14 cellular contexts compared by ENCODE assay signal in the genomic region with DNA sequence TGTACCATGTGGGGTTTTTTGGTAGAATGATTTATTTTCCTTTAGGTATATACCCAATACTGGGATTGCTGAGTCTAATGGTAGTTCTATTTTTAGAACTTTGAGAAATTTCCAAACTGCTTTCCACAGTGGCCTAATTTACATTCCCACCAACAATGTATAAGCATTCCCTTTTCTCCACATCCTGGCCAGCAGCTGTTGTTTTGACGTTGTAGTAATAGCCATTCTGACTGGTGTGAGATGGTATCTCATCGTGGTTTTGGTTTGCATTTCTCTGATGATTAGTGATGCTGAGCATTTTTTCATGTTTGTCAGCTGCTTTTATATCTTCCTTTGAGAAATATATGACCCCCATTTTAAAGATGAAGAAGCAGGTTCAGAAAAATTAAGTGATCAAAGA.
DNase-seq lines count a peak whose midpoint lies in the region; ATAC-seq and TF ChIP-seq lines count a peak whose summit lies in the region.
"Had no signal": no experiment of that assay in that cellular context is flagged by ENCODE, and none has a peak within 500 bp of the region (broad histone marks: within the 10 kb centered on the region; RNA-seq: fewer than 3 reads in every experiment).

No MANE protein-coding gene starts in this region.

- intact Hi-C loops in left ventricle myocardium inferior (cut with micrococcal nuclease) (no loop called here), mammary epithelial cell (cut with micrococcal nuclease) (no loop called here)

- CTCF ChIA-PET in mammary epithelial cell (lab: Charles Lee; ENCODE audit: low non-redundant PET) (interaction anchor here (0.6 kb wide), 1 partner anchor 154 kb away, joined by 8 read pairs; a partner anchor contains a TSS), T-cell (lab: Charles Lee) (no interaction called here)

- BruUV-seq in mammary epithelial cell (replicated peaks; lab: Mats Ljungman, UMichigan), result no TSS peak

- peaks cover 4% of the 10 kb centered on the region for H3K36me3 ChIP-seq in left ventricle myocardium inferior
- peaks cover 38% of the 10 kb centered on the region for H3K36me3 ChIP-seq in right atrium auricular region
- peaks cover 26% of the 10 kb centered on the region for H3K36me3 ChIP-seq in mammary epithelial cell (ENCODE audit: insufficient read depth, low read length)
- H3K36me3 ChIP-seq in muscle layer of colon (ENCODE audit: insufficient read depth, low read length), result peaks cover 17% of the 10 kb centered on the region

- TF ChIP-seq CTCF in left ventricle myocardium inferior (IDR thresholded peaks at IDR 0.05; ENCODE audit: borderline replicate concordance) (no peak), right atrium auricular region (IDR thresholded peaks at IDR 0.05) (no peak), mammary epithelial cell (conservative IDR thresholded peaks at IDR 0.05 in 1 of 2, IDR thresholded peaks at IDR 0.05 in 1 of 2; ENCODE audit: extremely low read depth in 1 of 2, insufficient read depth in 1 of 2, low read depth in 1 of 2, low read length in 2 of 2) (no peak)

- dilution Hi-C loops in mammary epithelial cell (cut with HindIII; ENCODE audit: low sequenced_read_pairs), result no loop called here

- ATAC-seq in T-cell (replicated peaks in 1 of 4), result no peak
- ATAC-seq in effector memory CD8-positive, alpha-beta T cell (replicated peaks), result no peak
- ATAC-seq: A549 had no signal

- POLR2A ChIA-PET in T-cell (lab: Charles Lee), result no interaction called here

- no peaks in the 10 kb centered on the region for H3K9me3 ChIP-seq in left ventricle myocardium inferior (replicated peaks)
- H3K9me3 ChIP-seq in right atrium auricular region, result no peaks in the 10 kb centered on the region
- no peaks in the 10 kb centered on the region for H3K9me3 ChIP-seq in mammary epithelial cell (replicated peaks; ENCODE audit: insufficient read depth, low read length)
- H3K9me3 ChIP-seq in muscle layer of colon (ENCODE audit: low read length), result no peaks in the 10 kb centered on the region
- H3K9me3 ChIP-seq: A549 had no signal

- H3K4me2 ChIP-seq in mammary epithelial cell (ENCODE audit: insufficient read depth, low read depth, low read length), result no peak overlapping the region
- H3K4me2 ChIP-seq: A549 had no signal

- H3K36me3 Mint-ChIP-seq in T-cell, result peaks cover 3% of the 10 kb centered on the region
- H3K36me3 Mint-ChIP-seq in effector memory CD8-positive, alpha-beta T cell (ENCODE audit: insufficient read depth), result no peaks in the 10 kb centered on the region

- H3K79me2 ChIP-seq in mammary epithelial cell (ENCODE audit: insufficient read depth, low read length), result peaks cover 96% of the 10 kb centered on the region

- peaks cover 0 to 2% (median 0%) of the 10 kb centered on the region in 3 donors for H3K9me3 Mint-ChIP-seq in T-cell
- no peaks in the 10 kb centered on the region for H3K9me3 Mint-ChIP-seq in effector memory CD8-positive, alpha-beta T cell
- H3K9me3 Mint-ChIP-seq: activated T-helper 1 cell treated with anti-CD3 and anti-CD28 coated beads, Interleukin-12 subunit alpha, Interleukin-12 subunit beta, Interleukin-2, Interleukin-4 antibody, amounts not matched to agents 30 ng/mL and 10 ng/mL and 1 ng/mL, durations not matched to agents 14 hours and 24 hours and 36 hours had no signal

- WGBS in mammary epithelial cell (ENCODE audit: low coverage, missing lambda C conversion rate), result 32% methylated on average over 2 of the region's 2 CpGs

- peaks cover 7 to 11% (median 7%) of the 10 kb centered on the region in 3 donors for H3K4me1 Mint-ChIP-seq in T-cell
- peaks cover 0 to 5% of the 10 kb centered on the region in 2 donors for H3K4me1 Mint-ChIP-seq in effector memory CD8-positive, alpha-beta T cell (ENCODE audit: low read depth in 2 of 2)

- no peaks in the 10 kb centered on the region for H4K20me1 ChIP-seq in mammary epithelial cell (ENCODE audit: insufficient read depth, low read length)

- H3K4me1 ChIP-seq in left ventricle myocardium inferior (peaks cover 99% of the 10 kb centered on the region), right atrium auricular region (peaks cover 0 to 76% of the 10 kb centered on the region in 2 donors), mammary epithelial cell (ENCODE audit: insufficient read depth, low read length) (peaks cover 18% of the 10 kb centered on the region), muscle layer of colon (ENCODE audit: insufficient read depth, low read length) (peaks cover 92% of the 10 kb centered on the region)

- DNase-seq in left ventricle myocardium inferior (no peak), right atrium auricular region (ENCODE audit: low spot score) (no peak), mammary epithelial cell (peak; percentile 74), nucleus accumbens (lab: John Stamatoyannopoulos, UW) (no peak), T-cell (no peak)
- no peak for DNase-seq in effector CD4-positive, alpha-beta T cell
- DNase-seq in effector memory CD8-positive, alpha-beta T cell, result no peak
- DNase-seq: cerebellar nuclear complex, NCI-H187 treated with DMSO at 0.1 percent for 48 hours, substantia nigra had no signal

- no peak overlapping the region for H3K9ac ChIP-seq in mammary epithelial cell (ENCODE audit: insufficient read depth, low read length)
- no peak overlapping the region for H3K9ac ChIP-seq in muscle layer of colon (ENCODE audit: low read length)

- no peak overlapping the region for H2AFZ ChIP-seq in mammary epithelial cell (ENCODE audit: low read depth, low read length)

- in situ Hi-C loops in mammary epithelial cell (cut with MboI; ENCODE audit: low sequenced_read_pairs in 2 of 2), result no loop called here

- H3K4me3 Mint-ChIP-seq in T-cell, result no peak overlapping the region
- H3K4me3 Mint-ChIP-seq in effector memory CD8-positive, alpha-beta T cell, result no peak overlapping the region
- H3K4me3 Mint-ChIP-seq: activated T-helper 1 cell treated with anti-CD3 and anti-CD28 coated beads, Interleukin-12 subunit alpha, Interleukin-12 subunit beta, Interleukin-2, Interleukin-4 antibody, amounts not matched to agents 30 ng/mL and 10 ng/mL and 1 ng/mL, durations not matched to agents 14 hours and 24 hours and 36 hours had no signal

- peaks cover 0 to 4% of the 10 kb centered on the region in 2 donors for H3K27me3 Mint-ChIP-seq in T-cell
- H3K27me3 Mint-ChIP-seq in effector memory CD8-positive, alpha-beta T cell, result peaks cover 20 to 32% of the 10 kb centered on the region in 2 donors

- H3K27ac ChIP-seq in left ventricle myocardium inferior (replicated peaks) (peak overlapping the region; percentile 86), right atrium auricular region (peak overlapping the region in 1 of 2 donors; percentile 77), mammary epithelial cell (ENCODE audit: insufficient read depth, low read depth, low read length) (peak overlapping the region; percentile 24), muscle layer of colon (ENCODE audit: low read depth, low read length) (peak overlapping the region; percentile 31)
- H3K27ac ChIP-seq: A549 had no signal

- H3K27ac Mint-ChIP-seq in T-cell, result no peak overlapping the region
- H3K27ac Mint-ChIP-seq in effector memory CD8-positive, alpha-beta T cell, result no peak overlapping the region
- H3K27ac Mint-ChIP-seq: activated T-helper 1 cell treated with anti-CD3 and anti-CD28 coated beads, Interleukin-12 subunit alpha, Interleukin-12 subunit beta, Interleukin-2, Interleukin-4 antibody, amounts not matched to agents 30 ng/mL and 10 ng/mL and 1 ng/mL, durations not matched to agents 14 hours and 24 hours and 36 hours had no signal

- H3K27me3 ChIP-seq in left ventricle myocardium inferior (ENCODE audit: low read depth) (no peaks in the 10 kb centered on the region), right atrium auricular region (no peaks in the 10 kb centered on the region), mammary epithelial cell (ENCODE audit: insufficient read depth, low read length) (no peaks in the 10 kb centered on the region), muscle layer of colon (ENCODE audit: control insufficient read depth in 1 of 2, insufficient read depth in 2 of 2, low read length in 2 of 2) (no peaks in the 10 kb centered on the region)

- no peak overlapping the region for H3K4me3 ChIP-seq in left ventricle myocardium inferior
- H3K4me3 ChIP-seq in right atrium auricular region, result no peak overlapping the region
- no peak overlapping the region for H3K4me3 ChIP-seq in mammary epithelial cell (replicated peaks in 1 of 3; ENCODE audit: insufficient read depth in 1 of 3, low read depth in 2 of 3, low read length in 3 of 3)
- no peak overlapping the region for H3K4me3 ChIP-seq in muscle layer of colon (ENCODE audit: low read depth in 1 of 2, low read length in 2 of 2)
- H3K4me3 ChIP-seq: A549, lung had no signal
